In the genomic region with DNA sequence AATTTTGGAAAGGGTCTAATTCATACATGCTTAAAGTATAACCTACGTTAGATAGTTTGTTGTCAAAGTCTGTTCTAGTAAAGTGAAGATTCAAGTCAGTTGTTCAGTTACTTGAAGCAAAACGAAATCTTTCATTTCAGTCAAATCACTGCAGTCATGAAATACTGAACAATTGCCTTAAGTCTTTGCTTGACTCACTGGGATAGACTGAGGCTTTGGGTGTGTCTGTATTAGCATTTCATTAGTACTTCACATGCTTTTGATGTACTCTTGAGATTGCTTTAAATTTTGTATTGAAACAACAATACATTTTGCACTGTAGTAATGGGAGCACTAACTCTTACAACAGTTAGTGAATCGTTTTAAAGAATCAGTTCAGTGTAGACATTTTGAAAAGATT, we compare ENCODE assay signal across 28 cellular contexts. TPM values are rescaled to one million over a fixed set of nuclear protein-coding genes. Genes with fewer than 3 reads are reported as not detected.
DNase-seq lines count a peak whose midpoint lies in the region; ATAC-seq, FAIRE-seq and TF ChIP-seq lines count a peak whose summit lies in the region.
"Had no signal": no experiment of that assay in that cellular context is flagged by ENCODE, and none has a peak within 500 bp of the region (broad histone marks: within the 10 kb centered on the region; RNA-seq: fewer than 3 reads in every experiment).

No MANE protein-coding gene starts in this region.

- no peak for TF ChIP-seq CTCF in PC-9 (conservative IDR thresholded peaks at IDR 0.05)
- no peak for TF ChIP-seq CTCF in mesothelial cell of epicardium (IDR thresholded peaks at IDR 0.05; ENCODE audit: unreplicated experiment)
- TF ChIP-seq CTCF in endodermal cell (conservative IDR thresholded peaks at IDR 0.05): no peak
- TF ChIP-seq CTCF in colonic mucosa (IDR thresholded peaks at IDR 0.05): no peak

- no peak overlapping the region for H3K4me2 ChIP-seq in PC-9
- H3K4me2 ChIP-seq: hepatocyte, SK-N-SH had no signal

- 0 out of 2 replicates have a peak, but pooled peaks cover 7% of the 10 kb centered on the region for H3K36me3 ChIP-seq in PC-9 (ENCODE audit: low read depth)
- H3K36me3 ChIP-seq in endodermal cell (ENCODE audit: control insufficient read depth, insufficient read depth, low read length): peaks cover 61% of the 10 kb centered on the region
- H3K36me3 ChIP-seq in colonic mucosa: no peaks in the 10 kb centered on the region

- POLR2A ChIA-PET in PC-9 (lab: Charles Lee; ENCODE audit: unreplicated experiment): interaction anchor here (0.6 kb wide), 1 partner anchor 12 kb away, joined by 7 read pairs; no protein-coding TSS in a partner anchor

- H3K4me3 ChIP-seq in PC-9: no peak overlapping the region
- no peak overlapping the region for H3K4me3 ChIP-seq in endodermal cell (ENCODE audit: low read length)
- no peak overlapping the region for H3K4me3 ChIP-seq in colonic mucosa
- H3K4me3 ChIP-seq: gastrocnemius medialis, hepatocyte, psoas muscle had no signal

- DNase-seq in GM12892 (ENCODE audit: insufficient read length) (no peak), PC-9 (no peak), epithelial cell of prostate (ENCODE audit: low read depth, low spot score) (peak; percentile 12), mesothelial cell of epicardium (ENCODE audit: low spot score in 2 of 2, unreplicated experiment in 2 of 2) (no peak), T1000 (lab: John Stamatoyannopoulos, UW) (no peak), endodermal cell (no peak), colonic mucosa (no peak), left ventricle myocardium superior (no peak)
- DNase-seq: activated gamma-delta T cell; activated naive CD8-positive, alpha-beta T cell treated with anti-CD3 and anti-CD28 coated beads, Interleukin-2, amount 50 U/mL, for 24 hours; activated T-cell treated with anti-CD3 and anti-CD28 coated beads, Interleukin-2, amount 50 U/mL, for 24 hours; C1 segment of cervical spinal cord; DND-41; erythroblast; gastrocnemius medialis; GOT3; naive thymus-derived CD4-positive, alpha-beta T cell; NCI-H1105 treated with DMSO at 0.1 percent for 48 hours; NCI-H2029; NCI-H345; NCI-H774; psoas muscle; SK-N-SH; stimulated activated naive CD4-positive, alpha-beta T cell treated with Interleukin-2 at 50 U/mL for 16 hours had no signal

- H3K27ac Mint-ChIP-seq in mesothelial cell of epicardium (peak overlapping the region; percentile 76), endodermal cell (no peak overlapping the region)
- H3K27ac Mint-ChIP-seq: activated naive CD8-positive, alpha-beta T cell treated with anti-CD3 and anti-CD28 coated beads, Interleukin-2, amount 50 U/mL, for 24 hours; activated T-cell treated with anti-CD3 and anti-CD28 coated beads, Interleukin-2, amount 50 U/mL, for 24 hours; IgD-negative memory B cell; T-helper 1 cell treated with Interleukin-12 subunit alpha and Interleukin-12 subunit beta and Interleukin-4 antibody, amounts not matched to agents 30 μg/mL and 1 μg/mL, for 36 hours had no signal

- H3K9ac ChIP-seq in endodermal cell (ENCODE audit: extremely low read depth, low read length, poor library complexity, severe bottlenecking) (no peak overlapping the region), colonic mucosa (ENCODE audit: low read depth in 2 of 2, low read length in 2 of 2) (no peak overlapping the region)
- H3K9ac ChIP-seq: SK-N-SH had no signal

- BruUV-seq in PC-9 (replicated peaks; lab: Mats Ljungman, UMichigan): no TSS peak

- no peak for TF ChIP-seq POLR2A in GM12892 (IDR thresholded peaks at IDR 0.05; ENCODE audit: low read depth, low read length)

- H3K9me3 ChIP-seq in PC-9 (ENCODE audit: insufficient read depth, low read depth): no peaks in the 10 kb centered on the region
- H3K9me3 ChIP-seq in endodermal cell (ENCODE audit: control insufficient read depth, low read length): no peaks in the 10 kb centered on the region
- H3K9me3 ChIP-seq in colonic mucosa: no peaks in the 10 kb centered on the region
- H3K9me3 ChIP-seq: gastrocnemius medialis, psoas muscle, SK-N-SH had no signal

- peaks cover 23% of the 10 kb centered on the region for H3K36me3 Mint-ChIP-seq in mesothelial cell of epicardium
- peaks cover 30% of the 10 kb centered on the region for H3K36me3 Mint-ChIP-seq in endodermal cell (ENCODE audit: low read depth)

- no peaks in the 10 kb centered on the region for H3K9me2 ChIP-seq in PC-9 (ENCODE audit: insufficient read depth)
- H3K9me2 ChIP-seq: SK-N-SH had no signal

- no peaks in the 10 kb centered on the region for H3K79me2 ChIP-seq in PC-9 (ENCODE audit: low read depth)
- H3K79me2 ChIP-seq: hepatocyte had no signal

- H3K4me1 Mint-ChIP-seq in mesothelial cell of epicardium (peaks cover 24% of the 10 kb centered on the region), endodermal cell (no peaks in the 10 kb centered on the region)

- peak; percentile 38 for FAIRE-seq in GM12892 (lab: Jason Lieb, UNC)

- H3K27me3 Mint-ChIP-seq in mesothelial cell of epicardium (ENCODE audit: low read depth): no peaks in the 10 kb centered on the region
- H3K27me3 Mint-ChIP-seq in endodermal cell (ENCODE audit: insufficient read depth): peaks cover 8% of the 10 kb centered on the region
- H3K27me3 Mint-ChIP-seq: activated naive CD8-positive, alpha-beta T cell treated with anti-CD3 and anti-CD28 coated beads, Interleukin-2, amount 50 U/mL, for 24 hours; activated T-cell treated with anti-CD3 and anti-CD28 coated beads, Interleukin-2, amount 50 U/mL, for 24 hours; IgD-negative memory B cell; naive thymus-derived CD4-positive, alpha-beta T cell had no signal

- no peaks in the 10 kb centered on the region for H3F3A ChIP-seq in PC-9 (ENCODE audit: insufficient read depth, low read depth)

- 94 to 100% methylated on average over 3 of the region's 3 CpGs for WGBS in endodermal cell (ENCODE audit: insufficient coverage in 1 of 2, insufficient read length in 1 of 2), 2 experiments

- no peak overlapping the region for H2AFZ ChIP-seq in PC-9
- H2AFZ ChIP-seq: hepatocyte had no signal

- H4K20me1 ChIP-seq in PC-9 (ENCODE audit: insufficient read depth): no peaks in the 10 kb centered on the region

- H3K4me1 ChIP-seq in PC-9 (replicated peaks; ENCODE audit: insufficient read depth): no peaks in the 10 kb centered on the region
- no peaks in the 10 kb centered on the region for H3K4me1 ChIP-seq in endodermal cell (ENCODE audit: control insufficient read depth, insufficient read depth, low read length)
- H3K4me1 ChIP-seq in colonic mucosa: no peaks in the 10 kb centered on the region
- H3K4me1 ChIP-seq: gastrocnemius medialis had no signal

- intact Hi-C loops in PC-9 (cut with micrococcal nuclease; ENCODE audit: unreplicated experiment) (no loop called here), colonic mucosa (cut with DNase I) (no loop called here), left ventricle myocardium superior (cut with micrococcal nuclease) (no loop called here)

- CTCF ChIA-PET in PC-9 (lab: Charles Lee): no interaction called here

- H3K27ac ChIP-seq in PC-9 (peak overlapping the region; percentile 4; the same call in 1 of the 2 replicates), epithelial cell of prostate (peak overlapping the region; percentile 36), endodermal cell (ENCODE audit: low read depth, low read length) (no peak overlapping the region), colonic mucosa (no peak overlapping the region)
- H3K27ac ChIP-seq: hepatocyte, psoas muscle had no signal

- H3K27me3 ChIP-seq in PC-9 (ENCODE audit: insufficient read depth, low read depth) (no peaks in the 10 kb centered on the region), endodermal cell (ENCODE audit: control insufficient read depth, insufficient read depth, low read length, poor library complexity, severe bottlenecking) (no peaks in the 10 kb centered on the region), colonic mucosa (no peaks in the 10 kb centered on the region)
- H3K27me3 ChIP-seq: gastrocnemius medialis, hepatocyte had no signal

- H3K4me3 Mint-ChIP-seq in mesothelial cell of epicardium: no peak overlapping the region
- H3K4me3 Mint-ChIP-seq in endodermal cell: no peak overlapping the region
- H3K4me3 Mint-ChIP-seq: activated naive CD8-positive, alpha-beta T cell treated with anti-CD3 and anti-CD28 coated beads, Interleukin-2, amount 50 U/mL, for 24 hours; activated T-cell treated with anti-CD3 and anti-CD28 coated beads, Interleukin-2, amount 50 U/mL, for 24 hours; IgD-negative memory B cell; T-helper 1 cell treated with Interleukin-12 subunit alpha and Interleukin-12 subunit beta and Interleukin-4 antibody, amounts not matched to agents 30 μg/mL and 1 μg/mL, for 36 hours had no signal

- H3K9me3 Mint-ChIP-seq in mesothelial cell of epicardium (no peaks in the 10 kb centered on the region), endodermal cell (no peaks in the 10 kb centered on the region)
- H3K9me3 Mint-ChIP-seq: activated T-cell treated with anti-CD3 and anti-CD28 coated beads, Interleukin-2, amount 50 U/mL, for 24 hours; T-helper 1 cell treated with Interleukin-12 subunit alpha and Interleukin-12 subunit beta and Interleukin-4 antibody, amounts not matched to agents 30 μg/mL and 1 μg/mL, for 36 hours had no signal

- no peak for ATAC-seq in left ventricle myocardium superior
- ATAC-seq: activated naive CD8-positive, alpha-beta T cell treated with anti-CD3 and anti-CD28 coated beads, Interleukin-2, amount 50 U/mL, for 24 hours; gastrocnemius medialis; left lobe of liver; naive thymus-derived CD4-positive, alpha-beta T cell; psoas muscle had no signal

RNA-seq across cellular contexts. Expression of a gene that starts 4.0 kb away (rescaled TPM):
- 0.11 TPM for polyA plus RNA-seq in GM12892 (2012; ENCODE audit: missing spikeins)
- total RNA-seq in PC-9 (2021): 0.81 and 0.88 TPM in 2 replicates
- 6.5 to 7.6 TPM (median 6.7 TPM) in 3 replicates for total RNA-seq in mesothelial cell of epicardium
- 1 to 10 TPM in 1 of 2 donors, under 1 TPM in 1; 0.69 to 1.6 TPM for total RNA-seq in endodermal cell
- 0.43 TPM for polyA plus RNA-seq in endodermal cell (2013, experiment 1 of 2)
- 0.41 TPM for polyA plus RNA-seq in endodermal cell (2013, experiment 2 of 2)
- under 1 TPM; 0.30 to 0.66 TPM for total RNA-seq in colonic mucosa
- total RNA-seq in left ventricle myocardium superior: 960 TPM
- polyA plus RNA-seq: IgD-negative memory B cell had no signal

Comparison
In these comparisons a context has a peak if more than half of its experiments do, and no peak if none do; other contexts are left out.
1. H3K27ac ChIP-seq: peak in PC-9 (single experiment) and epithelial cell of prostate (single experiment); none in endodermal cell (single experiment) and colonic mucosa (single experiment).
2. RNA of a gene that starts 4.0 kb away (total RNA-seq): 960 TPM in left ventricle myocardium superior (single experiment); 6.5 to 7.6 TPM in mesothelial cell of epicardium, 0.69 to 1.6 TPM in endodermal cell, 0.81 to 0.88 TPM in PC-9 and 0.30 to 0.66 TPM in colonic mucosa; every median in the first group is over 100 times any median in the second.